ENCODE assay signal across 8 cellular contexts in genomic region chr4:127479031-127479622, GRCh38.
DNase-seq lines count a peak whose midpoint lies in the region; ATAC-seq and TF ChIP-seq lines count a peak whose summit lies in the region.

No MANE protein-coding gene starts in this region.

- no peak overlapping the region for H3K27ac ChIP-seq in vagina

- H3K36me3 ChIP-seq in vagina: no peaks in the 10 kb centered on the region

- no peak for ATAC-seq in HG03571 (IDR thresholded peaks at IDR 0.05; ENCODE audit: unreplicated experiment)
- ATAC-seq in GM21390 (IDR thresholded peaks at IDR 0.05; ENCODE audit: unreplicated experiment): no peak

- intact Hi-C loops in vagina (cut with DNase I): no loop called here

- no peaks in the 10 kb centered on the region for H3K4me1 Mint-ChIP-seq in glutamatergic neuron (ENCODE audit: low read depth, unreplicated experiment)

- no peak for TF ChIP-seq POLR2A in vagina (IDR thresholded peaks at IDR 0.05)

- no peaks in the 10 kb centered on the region for H3K4me1 ChIP-seq in vagina

- H3K9me3 ChIP-seq in vagina: no peaks in the 10 kb centered on the region

- no peak overlapping the region for H3K4me3 Mint-ChIP-seq in glutamatergic neuron (ENCODE audit: unreplicated experiment)

- no peaks in the 10 kb centered on the region for H3K27me3 ChIP-seq in vagina

- TF ChIP-seq CTCF in HFF-Myc (IDR thresholded peaks at IDR 0.05; ENCODE audit: low read depth, low read length, missing control alignments): peak; percentile 47
- peak; percentile 74 for TF ChIP-seq CTCF in glutamatergic neuron (IDR thresholded peaks at IDR 0.05; ENCODE audit: partially characterized antibody, unreplicated experiment)
- peak in 2 of 3 experiments; percentile 43 to 51 for TF ChIP-seq CTCF in vagina (IDR thresholded peaks at IDR 0.05)

- no peaks in the 10 kb centered on the region for H3K36me3 Mint-ChIP-seq in glutamatergic neuron (ENCODE audit: unreplicated experiment)

- H3K9me3 Mint-ChIP-seq in glutamatergic neuron (ENCODE audit: unreplicated experiment): no peaks in the 10 kb centered on the region

- no peak overlapping the region for H3K4me3 ChIP-seq in HFF-Myc (replicated peaks; ENCODE audit: low read depth, low read length)
- H3K4me3 ChIP-seq in vagina: no peak overlapping the region

- H3K27me3 Mint-ChIP-seq in glutamatergic neuron (ENCODE audit: unreplicated experiment): no peaks in the 10 kb centered on the region

- H3K27ac Mint-ChIP-seq in glutamatergic neuron (ENCODE audit: unreplicated experiment): no peak overlapping the region

- DNase-seq in DMS153 treated with DMSO at 0.1 percent for 48 hours (lab: John Stamatoyannopoulos, UW; ENCODE audit: unreplicated experiment): peak; percentile 7
- DNase-seq in HFF-Myc (ENCODE audit: extremely low read depth, low read depth): peak; percentile 20
- peak; percentile 0 for DNase-seq in SHP77 treated with DMSO at 0.1 percent for 48 hours (lab: John Stamatoyannopoulos, UW)
- no peak for DNase-seq in glutamatergic neuron
- no peak for DNase-seq in vagina (ENCODE audit: extremely low spot score in 2 of 2)
- no peak for DNase-seq in KG1 (lab: John Stamatoyannopoulos, UW)

Comparison
In these comparisons a context has a peak if more than half of its experiments do, and no peak if none do; other contexts are left out.
1. DNase-seq: peak in DMS153 treated with DMSO at 0.1 percent for 48 hours (single experiment), HFF-Myc (single experiment) and SHP77 treated with DMSO at 0.1 percent for 48 hours (single experiment); none in glutamatergic neuron (single experiment), vagina (0 of 2) and KG1 (single experiment).
2. Peak in every context shown above with its lines, with median percentiles within 50 percentile points of each other: CTCF ChIP-seq.